Comparison of ENCODE assay signal across 15 cellular contexts in genomic region chr5:80161165-80161564, GRCh38.
DNase-seq lines count a peak whose midpoint lies in the region; ATAC-seq and TF ChIP-seq lines count a peak whose summit lies in the region.
"Had no signal": no experiment of that assay in that cellular context is flagged by ENCODE, and none has a peak within 500 bp of the region (broad histone marks: within the 10 kb centered on the region; RNA-seq: fewer than 3 reads in every experiment).

No MANE protein-coding gene starts in this region.

- no peak overlapping the region for H3K4me3 Mint-ChIP-seq in CD4-positive, alpha-beta T cell
- H3K4me3 Mint-ChIP-seq in CD8-positive, alpha-beta T cell, result no peak overlapping the region
- no peak overlapping the region for H3K4me3 Mint-ChIP-seq in naive thymus-derived CD4-positive, alpha-beta T cell
- H3K4me3 Mint-ChIP-seq: CD8-positive, alpha-beta memory T cell had no signal

- H3K9me3 ChIP-seq in CD4-positive, alpha-beta T cell (ENCODE audit: control insufficient read depth, low read length), result no peaks in the 10 kb centered on the region
- no peaks in the 10 kb centered on the region for H3K9me3 ChIP-seq in CD8-positive, alpha-beta T cell (ENCODE audit: low read length)
- H3K9me3 ChIP-seq in SK-N-MC (ENCODE audit: low read depth, low read length), result 0 out of 2 replicates have a peak, but pooled peaks cover 3% of the 10 kb centered on the region
- H3K9me3 ChIP-seq in naive thymus-derived CD4-positive, alpha-beta T cell (ENCODE audit: control insufficient read depth in 2 of 3, low read length in 3 of 3), result no peaks in the 10 kb centered on the region
- H3K9me3 ChIP-seq: BE2C had no signal

- H3K36me3 Mint-ChIP-seq in CD4-positive, alpha-beta T cell (ENCODE audit: low read depth), result peaks cover 97% of the 10 kb centered on the region
- H3K36me3 Mint-ChIP-seq in CD8-positive, alpha-beta T cell, result peaks cover 88% of the 10 kb centered on the region
- peaks cover 28 to 88% (median 77%) of the 10 kb centered on the region in 5 donors for H3K36me3 Mint-ChIP-seq in naive thymus-derived CD4-positive, alpha-beta T cell

- H3K4me1 Mint-ChIP-seq in CD4-positive, alpha-beta T cell (ENCODE audit: low read depth), result peaks cover 56% of the 10 kb centered on the region
- peaks cover 42% of the 10 kb centered on the region for H3K4me1 Mint-ChIP-seq in CD8-positive, alpha-beta T cell (ENCODE audit: low read depth)
- peaks cover 12 to 84% (median 40%) of the 10 kb centered on the region in 7 donors for H3K4me1 Mint-ChIP-seq in naive thymus-derived CD4-positive, alpha-beta T cell

- no peak for TF ChIP-seq CTCF in CD4-positive, alpha-beta T cell (IDR thresholded peaks at IDR 0.05)
- no peak for TF ChIP-seq CTCF in CD8-positive, alpha-beta T cell (IDR thresholded peaks at IDR 0.05)

- POLR2A ChIA-PET in CD4-positive, alpha-beta T cell (lab: Charles Lee), result interaction anchor here (1.2 to 1.6 kb wide), 2 partner anchors 8 to 97 kb away, joined by 3 read pairs; no protein-coding TSS in a partner anchor
- POLR2A ChIA-PET in CD8-positive, alpha-beta T cell (lab: Charles Lee), result interaction anchor here (0.5 to 1.5 kb wide), 3 partner anchors 18 to 93 kb away, joined by 3 read pairs; no protein-coding TSS in a partner anchor
- POLR2A ChIA-PET in naive thymus-derived CD4-positive, alpha-beta T cell (lab: Charles Lee), result interaction anchor here (0.9 to 1.5 kb wide), 5 partner anchors 10 to 93 kb away, joined by 3 to 5 read pairs (median 4); no protein-coding TSS in a partner anchor

- intact Hi-C loops in CD4-positive, alpha-beta T cell (cut with DNase I, micrococcal nuclease), result no loop called here
- intact Hi-C loops in CD8-positive, alpha-beta T cell (cut with DNase I, micrococcal nuclease), result loop anchor here in 1 of 2 experiments (5.0 kb wide), 1 partner anchor 54 kb away; no protein-coding TSS in a partner anchor
- intact Hi-C loops in naive thymus-derived CD4-positive, alpha-beta T cell (cut with micrococcal nuclease), result loop anchor here in 1 of 2 donors (1.0 kb wide), 1 partner anchor 8 kb away; no protein-coding TSS in a partner anchor

- CTCF ChIA-PET in CD4-positive, alpha-beta T cell (lab: Charles Lee), result no interaction called here
- CTCF ChIA-PET in CD8-positive, alpha-beta T cell (lab: Charles Lee), result interaction anchor here (0.9 to 2.0 kb wide), 2 partner anchors 69 to 78 kb away, joined by 3 to 7 read pairs; no protein-coding TSS in a partner anchor
- CTCF ChIA-PET in naive thymus-derived CD4-positive, alpha-beta T cell (lab: Charles Lee), result no interaction called here

- peaks cover 16% of the 10 kb centered on the region for H3K4me1 ChIP-seq in CD8-positive, alpha-beta T cell (ENCODE audit: insufficient read depth, low read length)
- peaks cover 6 to 12% of the 10 kb centered on the region in 2 donors for H3K4me1 ChIP-seq in naive thymus-derived CD4-positive, alpha-beta T cell (ENCODE audit: control insufficient read depth in 2 of 2, insufficient read depth in 2 of 2, low read length in 2 of 2)

- no peaks in the 10 kb centered on the region for H3K27me3 Mint-ChIP-seq in CD4-positive, alpha-beta T cell
- H3K27me3 Mint-ChIP-seq in CD8-positive, alpha-beta T cell (ENCODE audit: low read depth), result no peaks in the 10 kb centered on the region
- no peaks in the 10 kb centered on the region for H3K27me3 Mint-ChIP-seq in naive thymus-derived CD4-positive, alpha-beta T cell

- no peak overlapping the region for H3K4me3 ChIP-seq in CD8-positive, alpha-beta T cell (ENCODE audit: low read depth, low read length)
- H3K4me3 ChIP-seq in SK-N-MC, result peak overlapping the region; percentile 22
- H3K4me3 ChIP-seq in naive thymus-derived CD4-positive, alpha-beta T cell (ENCODE audit: low read length), result no peak overlapping the region
- H3K4me3 ChIP-seq: GM12878, K562 had no signal

- H3K27ac Mint-ChIP-seq in CD4-positive, alpha-beta T cell, result peak overlapping the region; percentile 87
- peak overlapping the region; percentile 24 for H3K27ac Mint-ChIP-seq in CD8-positive, alpha-beta T cell
- peak overlapping the region in 7 of 9 donors; percentile 70 to 92 (median 81) for H3K27ac Mint-ChIP-seq in naive thymus-derived CD4-positive, alpha-beta T cell

- no peak overlapping the region for H3K9ac ChIP-seq in SK-N-MC (ENCODE audit: insufficient read length)

- peaks cover 42% of the 10 kb centered on the region for H3K36me3 ChIP-seq in CD8-positive, alpha-beta T cell (ENCODE audit: insufficient read depth, low read length)
- H3K36me3 ChIP-seq in SK-N-MC (ENCODE audit: insufficient read depth, low read length), result peaks cover 16% of the 10 kb centered on the region; the same call in 1 of the 2 replicates
- H3K36me3 ChIP-seq in naive thymus-derived CD4-positive, alpha-beta T cell (ENCODE audit: control insufficient read depth in 2 of 3, insufficient read depth in 3 of 3, low read length in 3 of 3), result peaks cover 8 to 82% (median 25%) of the 10 kb centered on the region in 3 experiments

- H3K27ac ChIP-seq in CD4-positive, alpha-beta T cell (ENCODE audit: low read depth, low read length), result no peak overlapping the region
- H3K27ac ChIP-seq in CD8-positive, alpha-beta T cell (ENCODE audit: low read depth, low read length), result no peak overlapping the region
- peak overlapping the region; percentile 88 for H3K27ac ChIP-seq in SK-N-MC
- no peak overlapping the region for H3K27ac ChIP-seq in naive thymus-derived CD4-positive, alpha-beta T cell (ENCODE audit: low read depth, low read length)

- no peak for DNase-seq in CD4-positive, alpha-beta T cell
- no peak for DNase-seq in CD8-positive, alpha-beta T cell
- peak; percentile 82 for DNase-seq in SK-N-MC (ENCODE audit: low read depth, low spot score)
- no peak for DNase-seq in naive thymus-derived CD4-positive, alpha-beta T cell
- no peak for DNase-seq in HUDEP-2 (lab: John Stamatoyannopoulos, UW; ENCODE audit: unreplicated experiment in 76 of 76)
- no peak for DNase-seq in Ammon's horn (ENCODE audit: low spot score)
- DNase-seq: BE2C; CD8-positive, alpha-beta memory T cell; DND-41; NCI-H187; NCI-H526 treated with DMSO at 0.1 percent for 48 hours; SHP77 treated with DMSO at 0.1 percent for 48 hours had no signal

- H3K27me3 ChIP-seq in CD4-positive, alpha-beta T cell (ENCODE audit: control insufficient read depth, insufficient read depth, low read length), result no peaks in the 10 kb centered on the region
- H3K27me3 ChIP-seq in CD8-positive, alpha-beta T cell (ENCODE audit: insufficient read depth, low read length), result no peaks in the 10 kb centered on the region
- no peaks in the 10 kb centered on the region for H3K27me3 ChIP-seq in naive thymus-derived CD4-positive, alpha-beta T cell (ENCODE audit: control insufficient read depth in 2 of 2, insufficient read depth in 2 of 2, low read length in 2 of 2)
- H3K27me3 ChIP-seq: BE2C had no signal

- ATAC-seq in CD4-positive, alpha-beta T cell (ENCODE audit: poor library complexity), result no peak
- no peak for ATAC-seq in CD8-positive, alpha-beta T cell
- no peak for ATAC-seq in naive thymus-derived CD4-positive, alpha-beta T cell
- no peak for ATAC-seq in HG02981 (IDR thresholded peaks at IDR 0.05; ENCODE audit: unreplicated experiment)
- ATAC-seq: GM12878, K562 had no signal

- no peaks in the 10 kb centered on the region for H3K9me3 Mint-ChIP-seq in CD4-positive, alpha-beta T cell
- peaks cover 2% of the 10 kb centered on the region for H3K9me3 Mint-ChIP-seq in CD8-positive, alpha-beta T cell
- H3K9me3 Mint-ChIP-seq in naive thymus-derived CD4-positive, alpha-beta T cell, result peaks cover 0 to 3% (median 0%) of the 10 kb centered on the region in 11 donors
- H3K9me3 Mint-ChIP-seq: CD8-positive, alpha-beta memory T cell had no signal

Comparison
In these comparisons a context has a peak if more than half of its experiments do, and no peak if none do; other contexts are left out.
1. H3K27ac Mint-ChIP-seq: peak in every context shown above with its lines; median percentile 87 in CD4-positive, alpha-beta T cell; 81 in naive thymus-derived CD4-positive, alpha-beta T cell; 24 in CD8-positive, alpha-beta T cell.